28 cellular contexts compared by ENCODE assay signal in the genomic region with DNA sequence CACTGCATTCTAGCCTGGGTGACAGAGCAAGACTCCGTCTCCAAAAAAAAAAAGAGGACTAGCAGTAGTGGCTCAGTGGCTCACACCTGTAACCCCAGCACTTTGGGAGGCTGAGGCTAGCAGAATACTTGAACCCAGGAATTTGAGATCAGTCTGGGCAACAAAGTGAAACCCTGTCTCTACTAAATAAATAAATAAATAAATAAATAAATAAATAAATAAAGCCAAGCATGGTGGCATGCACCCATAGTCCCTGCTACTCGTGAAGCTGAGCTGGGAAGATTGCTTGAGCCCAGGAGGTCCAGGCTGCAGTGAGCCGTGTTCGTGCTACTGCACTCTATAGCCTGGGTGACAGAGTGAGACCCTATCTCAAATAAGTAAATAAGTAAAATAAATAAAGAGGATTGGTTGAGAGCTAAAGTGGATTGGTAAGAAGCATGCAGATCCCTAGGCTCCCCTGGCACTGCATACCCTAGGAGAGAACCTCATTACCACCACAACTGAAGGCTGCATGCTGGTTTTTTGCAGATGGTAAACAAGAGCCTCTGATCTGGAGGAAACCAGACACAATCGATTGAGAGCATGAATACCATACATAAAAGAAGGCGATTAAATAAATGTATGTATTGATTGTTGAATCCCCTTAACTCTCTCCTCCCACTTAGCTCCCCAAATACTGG.
"Had no signal": no experiment of that assay in that cellular context is flagged by ENCODE, and none has a peak within 500 bp of the region (broad histone marks: within the 10 kb centered on the region; RNA-seq: fewer than 3 reads in every experiment).

No MANE protein-coding gene starts in this region.

- DNase-seq: activated CD4-positive, alpha-beta T cell treated with anti-CD3 and anti-CD28 coated beads for 4 hours; activated CD4-positive, alpha-beta T cell treated with anti-CD3 and anti-CD28 coated beads, Interleukin-2, amount 50 U/mL, for 48 hours; activated gamma-delta T cell; activated naive CD4-positive, alpha-beta T cell treated with anti-CD3 and anti-CD28 coated beads for 36 hours; activated T-cell treated with anti-CD3 and anti-CD28 coated beads for 4 hours; activated T-cell treated with anti-CD3 and anti-CD28 coated beads, Interleukin-2, amount 50 U/mL, for 48 hours; amygdala; MG63; MV-4-11; NCI-H1105; NCI-H1436; NCI-H187 treated with DMSO at 0.1 percent for 48 hours; NCI-H2081 treated with DMSO at 0.1 percent for 48 hours; NCI-H446 treated with DMSO at 0.1 percent for 48 hours; NCI-H524 treated with DMSO at 0.1 percent for 48 hours; NK-92 treated with Interleukin-12 subunit alpha and Interleukin-12 subunit beta, amount 100 ng/mL, for 24 hours; Peyer's patch; Right ventricle myocardium superior; SJCRH30; SK-N-SH; T-helper 1 cell; WERI-Rb-1 had no signal

- ATAC-seq: activated CD4-positive, CD25-positive, alpha-beta regulatory T cell treated with anti-CD3 and anti-CD28 coated beads, Interleukin-2, amount 50 U/mL, for 24 hours; activated T-helper 17 cell treated with anti-CD3 and anti-CD28 coated beads, Interleukin-2, amount 50 U/mL, for 72 hours had no signal

- H3K4me3 Mint-ChIP-seq: activated naive CD4-positive, alpha-beta T cell treated with anti-CD3 and anti-CD28 coated beads for 36 hours; activated naive CD8-positive, alpha-beta T cell; activated T-helper 17 cell treated with anti-CD3 and anti-CD28 coated beads, Interleukin-2, amount 50 U/mL, for 72 hours; brain; central memory CD8-positive, alpha-beta T cell had no signal

- H3K9me3 Mint-ChIP-seq: activated naive CD4-positive, alpha-beta T cell treated with anti-CD3 and anti-CD28 coated beads for 36 hours; activated T-helper 17 cell treated with anti-CD3 and anti-CD28 coated beads, Interleukin-2, amount 50 U/mL, for 72 hours; central memory CD8-positive, alpha-beta T cell had no signal

- H3K27ac Mint-ChIP-seq: activated naive CD4-positive, alpha-beta T cell treated with anti-CD3 and anti-CD28 coated beads for 36 hours; activated naive CD8-positive, alpha-beta T cell; activated T-helper 17 cell treated with anti-CD3 and anti-CD28 coated beads, Interleukin-2, amount 50 U/mL, for 72 hours; brain had no signal

- H3K27ac ChIP-seq: Peyer's patch, RWPE1, SJCRH30, WERI-Rb-1 had no signal

- H3K4me1 Mint-ChIP-seq: central memory CD8-positive, alpha-beta T cell had no signal
